8 cellular contexts compared by ENCODE assay signal in genomic region chr3:27483117-27484001, GRCh38. TPM values are rescaled to one million over a fixed set of nuclear protein-coding genes. Genes with fewer than 3 reads are reported as not detected.
DNase-seq lines count a peak whose midpoint lies in the region; ATAC-seq and TF ChIP-seq lines count a peak whose summit lies in the region.

No MANE protein-coding gene starts in this region.

- peaks cover 30% of the 10 kb centered on the region for H3K36me3 Mint-ChIP-seq in activated naive CD4-positive, alpha-beta T cell treated with anti-CD3 and anti-CD28 coated beads, Interleukin-2, amount 10 ng/mL, durations not matched to agents 7 days and 5 days

- TF ChIP-seq CTCF in RWPE1 (conservative IDR thresholded peaks at IDR 0.05; ENCODE audit: low read depth) (no peak), ovary (IDR thresholded peaks at IDR 0.05) (no peak)

- peak overlapping the region; percentile 94 for H3K27ac Mint-ChIP-seq in activated naive CD4-positive, alpha-beta T cell treated with anti-CD3 and anti-CD28 coated beads, Interleukin-2, amount 10 ng/mL, durations not matched to agents 7 days and 5 days

- H3K9me3 Mint-ChIP-seq in activated naive CD4-positive, alpha-beta T cell treated with anti-CD3 and anti-CD28 coated beads, Interleukin-2, amount 10 ng/mL, durations not matched to agents 7 days and 5 days: no peaks in the 10 kb centered on the region

- TF ChIP-seq EP300 in ovary (IDR thresholded peaks at IDR 0.05): no peak

- CTCF ChIA-PET in RWPE1 (lab: Yijun Ruan, JAX): no interaction called here
- CTCF ChIA-PET in activated naive CD4-positive, alpha-beta T cell treated with anti-CD3 and anti-CD28 coated beads, Interleukin-2, amount 10 ng/mL, durations not matched to agents 7 days and 5 days (lab: Charles Lee): interaction anchor here (0.5 to 0.6 kb wide), 2 partner anchors 14 to 136 kb away, joined by 3 to 4 read pairs; no protein-coding TSS in a partner anchor

- H3K27ac ChIP-seq in RWPE1 (peak overlapping the region; percentile 91), ovary (peak overlapping the region; percentile 94 to 96), urinary bladder (ENCODE audit: low read depth) (peak overlapping the region; percentile 87)

- H3K4me1 Mint-ChIP-seq in activated naive CD4-positive, alpha-beta T cell treated with anti-CD3 and anti-CD28 coated beads, Interleukin-2, amount 10 ng/mL, durations not matched to agents 7 days and 5 days: peaks cover 49% of the 10 kb centered on the region

- H3K27me3 ChIP-seq in ovary: no peaks in the 10 kb centered on the region

- 0 to 1% (median 1%) methylated on average over 38 to 72 of the region's 74 CpGs for WGBS in ovary, 3 donors
- WGBS in urinary bladder: under 1% methylated on average over 74 of the region's 74 CpGs

- POLR2A ChIA-PET in RWPE1 (lab: Yijun Ruan, JAX; ENCODE audit: low non-redundant PET): no interaction called here

- H3K4me3 Mint-ChIP-seq in activated naive CD4-positive, alpha-beta T cell treated with anti-CD3 and anti-CD28 coated beads, Interleukin-2, amount 10 ng/mL, durations not matched to agents 7 days and 5 days: peak overlapping the region; percentile 99

- no peaks in the 10 kb centered on the region for H3K27me3 Mint-ChIP-seq in activated naive CD4-positive, alpha-beta T cell treated with anti-CD3 and anti-CD28 coated beads, Interleukin-2, amount 10 ng/mL, durations not matched to agents 7 days and 5 days

- intact Hi-C loops in head of caudate nucleus (cut with DNase I): no loop called here
- intact Hi-C loops in ovary (cut with DNase I): no loop called here

- no peaks in the 10 kb centered on the region for H3K9me3 ChIP-seq in ovary

- DNase-seq in COR-L47 (lab: John Stamatoyannopoulos, UW) (peak; percentile 9), RWPE1 (ENCODE audit: low spot score) (peak; percentile 23), head of caudate nucleus (peak in 39 of 42 donors; percentile 28 to 73 (median 46)), ovary (peak; percentile 33 to 72 (median 61))
- peak; percentile 53 for DNase-seq in activated naive CD4-positive, alpha-beta T cell treated with anti-CD3 and anti-CD28 coated beads, Interleukin-2, amount 10 ng/mL, durations not matched to agents 7 days and 5 days

- peak overlapping the region; percentile 71 for H3K4me3 ChIP-seq in ovary
- peak overlapping the region; percentile 92 for H3K4me3 ChIP-seq in urinary bladder (ENCODE audit: low read depth, low read length)

- ATAC-seq in GM19351 (IDR thresholded peaks at IDR 0.05; ENCODE audit: unreplicated experiment): peak; percentile 16
- ATAC-seq in HG03442 (IDR thresholded peaks at IDR 0.05; ENCODE audit: unreplicated experiment): peak; percentile 16

- H3K4me1 ChIP-seq in ovary (ENCODE audit: insufficient read depth): no peaks in the 10 kb centered on the region
- peaks cover 2% of the 10 kb centered on the region for H3K4me1 ChIP-seq in urinary bladder (ENCODE audit: insufficient read depth)

- H3K36me3 ChIP-seq in ovary: no peaks in the 10 kb centered on the region
- H3K36me3 ChIP-seq in urinary bladder (ENCODE audit: insufficient read depth): no peaks in the 10 kb centered on the region

- TF ChIP-seq POLR2A in ovary (IDR thresholded peaks at IDR 0.05): no peak

RNA-seq across cellular contexts. Expression of gene SLC4A7, which starts 0.8 kb away (rescaled TPM):
- total RNA-seq in ovary (10 to 100 TPM; 14.8 to 26.7 (median 23.3) TPM), urinary bladder (110 TPM)
- polyA plus RNA-seq in ovary (10 to 100 TPM in 1 of 2 donors, 1 to 10 TPM in 1; 4.5 to 11.3 TPM), urinary bladder (13.7 TPM)

Comparison
In these comparisons a context has a peak if more than half of its experiments do, and no peak if none do; other contexts are left out.
1. Peak in every context shown above with its lines: DNase-seq, ATAC-seq, H3K4me3 ChIP-seq and H3K27ac ChIP-seq.
2. DNase-seq: peak in every context shown above with its lines; median percentile 61 in ovary; 53 in activated naive CD4-positive, alpha-beta T cell treated with anti-CD3 and anti-CD28 coated beads, Interleukin-2, amount 10 ng/mL, durations not matched to agents 7 days and 5 days; 46 in head of caudate nucleus; 23 in RWPE1; 9 in COR-L47.